ENCODE assay signal across 8 cellular contexts in the genomic region with DNA sequence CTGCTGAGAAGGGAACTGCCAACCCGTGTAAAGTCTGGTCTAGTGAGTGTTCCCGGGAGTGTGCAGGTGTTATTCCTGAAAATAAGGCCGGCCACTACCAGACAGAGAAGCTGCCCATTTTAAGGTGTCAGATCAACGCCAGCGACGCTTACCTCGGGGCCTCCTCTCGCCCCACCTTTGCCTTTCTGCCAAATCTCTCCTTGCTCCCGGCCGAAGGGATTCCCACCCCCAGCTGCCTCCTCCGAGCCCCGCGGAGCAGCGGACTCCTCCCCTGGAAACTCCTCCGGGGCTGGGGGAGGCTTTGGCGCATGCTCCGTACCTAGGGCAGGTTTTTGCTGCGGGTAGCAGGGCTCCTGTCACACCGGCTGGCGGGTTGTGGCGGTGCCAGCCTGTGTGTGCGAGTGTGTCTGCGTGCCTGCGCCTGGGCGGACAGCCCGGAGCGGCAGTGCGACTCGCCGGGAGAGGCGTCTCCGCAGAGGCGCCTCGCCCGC. TPM values are rescaled to one million over a fixed set of nuclear protein-coding genes. Genes with fewer than 3 reads are reported as not detected.
DNase-seq lines count a peak whose midpoint lies in the region; ATAC-seq and TF ChIP-seq lines count a peak whose summit lies in the region.

Gene HS6ST3 (plus strand): TSS at position 359 of the 491 bp plus-strand sequence.

- H3K27ac ChIP-seq in SK-N-SH (ENCODE audit: low read depth in 2 of 2, low read length in 1 of 2) (no peak within 1 kb of the TSS), gastroesophageal sphincter (peak within 1 kb of the TSS in 3 of 4 donors; percentile 70 to 80 (median 76))

- H3K4me1 ChIP-seq in SK-N-SH (ENCODE audit: control insufficient read depth in 1 of 2, insufficient read depth in 2 of 2, low read depth in 1 of 2, low read length in 1 of 2) (peaks cover 0 to 7% of the 10 kb centered on the region in 2 experiments; a peak in 1 of 4 replicates), gastroesophageal sphincter (peaks cover 0 to 32% (median 4%) of the 10 kb centered on the region in 3 donors)

- peaks cover 13% of the 10 kb centered on the region for H3K4me1 Mint-ChIP-seq in osteocyte (ENCODE audit: unreplicated experiment)

- H3K79me2 ChIP-seq in SK-N-SH (ENCODE audit: insufficient read depth), result no peaks in the 10 kb centered on the region; the same call in 1 of the 2 replicates

- peaks cover 34% of the 10 kb centered on the region for H3K27me3 ChIP-seq in SK-N-SH (ENCODE audit: insufficient read depth)
- H3K27me3 ChIP-seq in gastroesophageal sphincter, result peaks cover 85% of the 10 kb centered on the region

- DNase-seq in SHP77 (lab: John Stamatoyannopoulos, UW) (peak; percentile 25 to 36), SHP77 treated with DMSO at 0.1 percent for 48 hours (lab: John Stamatoyannopoulos, UW) (no peak), SK-N-SH (peak; percentile 79), osteocyte (ENCODE audit: extremely low spot score, unreplicated experiment) (no peak)
- DNase-seq in stimulated activated CD4-positive, alpha-beta T cell treated with anti-CD3 and anti-CD28 coated beads, Interleukin-12 subunit alpha, Interleukin-12 subunit beta, amount 100 ng/mL, for 4 hours, result no peak
- DNase-seq in stimulated activated CD4-positive, alpha-beta T cell treated with anti-CD3 and anti-CD28 coated beads, Interleukin-1b, Interleukin-23, amount 100 ng/mL, for 48 hours, result no peak

- TF ChIP-seq RAD21 in SK-N-SH (IDR thresholded peaks at IDR 0.05; ENCODE audit: low read length), result no peak

- POLR2A ChIA-PET in SK-N-SH (lab: Yijun Ruan, JAX), result no interaction called here

- peak within 1 kb of the TSS; percentile 53 to 62 for H3K4me3 ChIP-seq in SK-N-SH (ENCODE audit: low read depth in 2 of 2, low read length in 1 of 2)
- H3K4me3 ChIP-seq in gastroesophageal sphincter, result peak within 1 kb of the TSS; percentile 37 to 60

- WGBS in SK-N-SH (ENCODE audit: low lambda C conversion rate), result 0% methylated on average over 8 of the region's 35 CpGs
- WGBS in gastroesophageal sphincter (ENCODE audit: low coverage in 1 of 2), 2 donors, result 3 to 7% methylated on average over 7 to 8 of the region's 35 CpGs

- H3K9me2 ChIP-seq in SK-N-SH, result no peaks in the 10 kb centered on the region

- H3K4me3 Mint-ChIP-seq in osteocyte (ENCODE audit: unreplicated experiment), result peak within 1 kb of the TSS; percentile 68

- CTCF ChIA-PET in SK-N-SH (lab: Yijun Ruan, JAX), result interaction anchor here (1.0 to 2.0 kb wide), 2 partner anchors 10 to 15 kb away, joined by 3 to 4 read pairs; no protein-coding TSS in a partner anchor

- no peak for TF ChIP-seq POLR2A in gastroesophageal sphincter (IDR thresholded peaks at IDR 0.05)

- no peaks in the 10 kb centered on the region for H3K9me3 Mint-ChIP-seq in osteocyte (ENCODE audit: unreplicated experiment)

- H2AFZ ChIP-seq in SK-N-SH (ENCODE audit: low read depth), result peak within 1 kb of the TSS; percentile 84; the same call in 1 of the 2 replicates

- H3K9me3 ChIP-seq in SK-N-SH (no peaks in the 10 kb centered on the region), gastroesophageal sphincter (no peaks in the 10 kb centered on the region)

- peak; percentile 42 for ATAC-seq in HG03354 (IDR thresholded peaks at IDR 0.05; ENCODE audit: poor library complexity, severe bottlenecking, unreplicated experiment)
- peak; percentile 49 for ATAC-seq in gastroesophageal sphincter

- TF ChIP-seq CTCF in SK-N-SH (IDR thresholded peaks at IDR 0.05), result no peak
- no peak for TF ChIP-seq CTCF in gastroesophageal sphincter (IDR thresholded peaks at IDR 0.05)
- no peak for TF ChIP-seq CTCF in osteocyte (IDR thresholded peaks at IDR 0.05)

- no peaks in the 10 kb centered on the region for H3K36me3 ChIP-seq in SK-N-SH (replicated peaks in 1 of 2; ENCODE audit: control insufficient read depth in 1 of 2, insufficient read depth in 2 of 2, low read length in 1 of 2)
- H3K36me3 ChIP-seq in gastroesophageal sphincter, result no peaks in the 10 kb centered on the region

- H4K20me1 ChIP-seq in SK-N-SH (ENCODE audit: insufficient read depth), result no peaks in the 10 kb centered on the region

- H3K9ac ChIP-seq in SK-N-SH, result no peak within 1 kb of the TSS

- TF ChIP-seq EP300 in SK-N-SH (IDR thresholded peaks at IDR 0.05; ENCODE audit: borderline replicate concordance in 1 of 2, low read depth in 1 of 2, low read length in 1 of 2) (no peak), gastroesophageal sphincter (IDR thresholded peaks at IDR 0.05) (no peak)

- no peaks in the 10 kb centered on the region for H3F3A ChIP-seq in SK-N-SH (replicated peaks; ENCODE audit: insufficient read depth)

- H3K27ac Mint-ChIP-seq in osteocyte (ENCODE audit: unreplicated experiment), result no peak within 1 kb of the TSS

- H3K27me3 Mint-ChIP-seq in osteocyte (ENCODE audit: unreplicated experiment), result peaks cover 86% of the 10 kb centered on the region

- H3K36me3 Mint-ChIP-seq in osteocyte (ENCODE audit: unreplicated experiment), result no peaks in the 10 kb centered on the region

- H3K4me2 ChIP-seq in SK-N-SH, result peak within 1 kb of the TSS; percentile 84

TF ChIP-seq in SK-N-SH, 30 proteins besides CTCF, POLR2A, EP300 and RAD21:
- TF ChIP-seq POLR2AphosphoS5 (IDR thresholded peaks at IDR 0.05; ENCODE audit: low read depth, low read length), result no peak
- TF ChIP-seq TEAD4 (IDR thresholded peaks at IDR 0.05; ENCODE audit: borderline replicate concordance, insufficient read depth), result no peak
- no peak for TF ChIP-seq MXI1 (IDR thresholded peaks at IDR 0.05; ENCODE audit: low read depth, low read length)
- TF ChIP-seq TAF1 (IDR thresholded peaks at IDR 0.05; ENCODE audit: borderline replicate concordance, low read depth, low read length), result no peak
- no peak for TF ChIP-seq TCF12 (IDR thresholded peaks at IDR 0.05)
- TF ChIP-seq ZBTB33 (IDR thresholded peaks at IDR 0.05; ENCODE audit: borderline replicate concordance, low read depth), result no peak
- no peak for TF ChIP-seq JUND (IDR thresholded peaks at IDR 0.05)
- no peak for TF ChIP-seq NFIC (IDR thresholded peaks at IDR 0.05; ENCODE audit: borderline replicate concordance)
- no peak for TF ChIP-seq RFX5 (IDR thresholded peaks at IDR 0.05; ENCODE audit: low read length)
- TF ChIP-seq FOSL2 (IDR thresholded peaks at IDR 0.05; ENCODE audit: borderline replicate concordance, low read depth), result no peak

RNA-seq across cellular contexts. Expression of gene HS6ST3, which starts in this region (rescaled TPM):
- polyA plus RNA-seq in SK-N-SH (2012; rRNA removed), result under 0.01 TPM in 2 replicates
- under 0.01 and 0.01 TPM in 2 replicates for polyA plus RNA-seq in SK-N-SH (2012; cell fraction: cytosol; rRNA removed)
- polyA plus RNA-seq in SK-N-SH (2012; cell fraction: nucleus; rRNA removed), result not detected in 2 replicates
- 10 to 100 TPM in 1 of 4 donors, 1 to 10 TPM in 3; 3.4 to 13.2 (median 5.2) TPM for total RNA-seq in gastroesophageal sphincter
- total RNA-seq in osteocyte, result not detected in 2 replicates

Comparison
In these comparisons a context has a peak if more than half of its experiments do, and no peak if none do; other contexts are left out.
1. DNase-seq: peak in SHP77 (2 of 2); none in SHP77 treated with DMSO at 0.1 percent for 48 hours (single experiment), osteocyte (single experiment), stimulated activated CD4-positive, alpha-beta T cell treated with anti-CD3 and anti-CD28 coated beads, Interleukin-12 subunit alpha, Interleukin-12 subunit beta, amount 100 ng/mL, for 4 hours (single experiment) and stimulated activated CD4-positive, alpha-beta T cell treated with anti-CD3 and anti-CD28 coated beads, Interleukin-1b, Interleukin-23, amount 100 ng/mL, for 48 hours (single experiment).
2. Peak in DNase-seq, H3K4me3 ChIP-seq and H3K4me2 ChIP-seq in SK-N-SH; RNA of the gene not detected or under 1 TPM.
3. H3K27ac ChIP-seq: peak in gastroesophageal sphincter (3 of 4); none in SK-N-SH (0 of 2).